In the genomic region with DNA sequence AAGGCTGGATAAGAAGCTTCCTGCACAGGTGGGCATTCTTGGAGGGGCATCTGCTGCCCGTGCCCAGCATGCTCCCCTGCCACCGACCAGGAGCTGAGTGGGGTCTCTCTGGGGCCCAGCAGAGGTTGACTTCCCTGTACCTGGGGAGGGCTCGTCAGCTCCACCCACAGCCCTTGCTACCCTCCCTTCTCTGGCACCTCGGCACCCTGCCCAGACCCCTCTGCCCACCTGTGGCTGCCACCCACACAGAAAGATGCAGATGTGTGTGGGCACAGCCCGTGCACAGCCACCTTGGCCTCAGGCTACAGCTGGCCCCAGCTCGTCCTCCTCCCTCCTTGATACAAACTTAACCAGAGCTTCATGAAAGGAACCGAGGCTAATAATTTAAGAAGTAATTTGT, we compare ENCODE assay signal across 28 cellular contexts.
"Had no signal": no experiment of that assay in that cellular context is flagged by ENCODE, and none has a peak within 500 bp of the region (broad histone marks: within the 10 kb centered on the region; RNA-seq: fewer than 3 reads in every experiment).

No MANE protein-coding gene starts in this region.

- H3K4me1 ChIP-seq: heart right ventricle, right lobe of liver had no signal

- H3K4me3 ChIP-seq: esophagus squamous epithelium, heart right ventricle, neural progenitor cell, ovary, right lobe of liver, suprapubic skin, transverse colon, upper lobe of right lung, uterus had no signal

- H3K9me3 ChIP-seq: esophagus squamous epithelium, heart right ventricle, ovary, right lobe of liver, suprapubic skin, transverse colon, upper lobe of right lung, uterus had no signal

- ATAC-seq: effector memory CD8-positive, alpha-beta T cell; heart right ventricle; left lobe of liver; naive thymus-derived CD4-positive, alpha-beta T cell; right lobe of liver; stimulated activated naive CD8-positive, alpha-beta T cell treated with anti-CD3 and anti-CD28 coated beads, Interleukin-15, amount 100 ng/mL, for 72 hours; upper lobe of right lung had no signal

- H3K4me2 ChIP-seq: neural progenitor cell had no signal

- H3K27ac ChIP-seq: esophagus squamous epithelium, heart right ventricle, neural progenitor cell, ovary, right lobe of liver, suprapubic skin, transverse colon, upper lobe of right lung, uterus had no signal

- H3K9ac ChIP-seq: neural progenitor cell had no signal

- DNase-seq: cortex of kidney; effector memory CD8-positive, alpha-beta T cell; erythroblast; esophagus squamous epithelium; foreskin melanocyte; glutamatergic neuron; heart right ventricle; hypothalamus; mesenchymal stem cell; midbrain; naive thymus-derived CD4-positive, alpha-beta T cell; nucleus accumbens; ovary; retina; right lobe of liver; small intestine; stimulated activated CD4-positive, alpha-beta T cell treated with anti-CD3 and anti-CD28 coated beads, Interleukin-12 subunit alpha, Interleukin-12 subunit beta, amount 100 ng/mL, for 4 hours; stimulated activated CD4-positive, alpha-beta T cell treated with anti-CD3 and anti-CD28 coated beads, Interleukin-1b, Interleukin-23, amount 100 ng/mL, for 48 hours; stimulated activated CD4-positive, alpha-beta T cell treated with anti-CD3 and anti-CD28 coated beads, Interleukin-4, amount 100 ng/mL, for 1 hour; stimulated activated CD8-positive, alpha-beta memory T cell treated with anti-CD3 and anti-CD28 coated beads, Interleukin-4, amount 100 ng/mL, for 48 hours; stimulated activated naive CD4-positive, alpha-beta T cell; stimulated activated naive CD8-positive, alpha-beta T cell treated with anti-CD3 and anti-CD28 coated beads, Interleukin-15, amount 100 ng/mL, for 72 hours; transverse colon; upper lobe of right lung; uterus had no signal

- H2AFZ ChIP-seq: neural progenitor cell had no signal

- H3K27me3 ChIP-seq: neural progenitor cell, ovary, right lobe of liver, transverse colon, upper lobe of right lung, uterus had no signal

- H3K36me3 ChIP-seq: esophagus squamous epithelium, heart right ventricle, neural progenitor cell, ovary, right lobe of liver, suprapubic skin, transverse colon, upper lobe of right lung, uterus had no signal
